In the genomic region with DNA sequence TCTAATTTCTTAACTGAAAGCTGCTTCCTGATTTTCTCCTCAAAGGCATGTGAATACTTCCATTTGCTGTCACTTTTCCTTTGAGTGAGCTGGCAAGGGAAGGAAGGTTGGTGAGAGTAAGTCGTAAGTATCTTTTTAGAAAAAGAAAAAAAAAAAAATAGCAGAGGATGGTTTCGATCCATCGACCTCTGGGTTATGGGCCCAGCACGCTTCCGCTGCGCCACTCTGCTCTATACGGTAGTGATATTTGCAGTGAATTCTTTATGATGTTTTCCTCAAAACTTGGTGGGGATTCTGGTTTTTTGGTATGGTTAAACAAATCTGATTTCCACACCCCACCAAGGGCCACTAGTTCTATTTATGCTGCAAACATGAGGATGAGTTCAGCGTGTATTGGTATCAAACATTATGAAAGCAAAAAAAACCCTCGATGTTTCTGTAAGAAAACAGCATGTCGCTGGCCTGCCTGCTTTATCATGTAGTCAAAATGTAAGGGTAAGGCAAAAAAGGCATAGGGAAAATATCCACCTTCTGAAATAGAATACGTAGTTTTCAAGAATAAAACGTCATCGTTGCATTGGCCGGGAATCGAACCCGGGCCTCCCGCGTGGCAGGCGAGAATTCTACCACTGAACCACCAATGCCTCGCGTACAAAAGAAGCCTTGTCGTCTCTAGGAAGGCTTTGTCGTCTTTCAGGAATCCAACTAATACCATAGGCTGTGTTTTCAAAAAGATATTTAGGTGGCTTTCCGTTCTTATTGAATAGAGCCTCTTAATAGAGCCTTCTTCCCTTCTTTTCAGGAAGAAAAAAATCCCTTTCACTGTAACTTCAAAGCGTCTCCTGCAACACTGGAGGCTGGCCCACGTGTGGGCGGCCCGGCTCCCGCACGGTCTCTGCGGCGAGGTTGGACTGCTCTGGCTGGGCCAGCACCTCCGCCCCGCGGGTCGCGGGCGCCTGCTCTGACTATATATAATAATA, we compare ENCODE assay signal across 8 cellular contexts.
DNase-seq lines count a peak whose midpoint lies in the region; ATAC-seq, FAIRE-seq and TF ChIP-seq lines count a peak whose summit lies in the region.

No MANE protein-coding gene starts in this region.

- peaks cover 18% of the 10 kb centered on the region for H3K27me3 Mint-ChIP-seq in nephron progenitor cell (ENCODE audit: low read depth, poor library complexity)
- peaks cover 28% of the 10 kb centered on the region for H3K27me3 Mint-ChIP-seq in stimulated activated naive CD8-positive, alpha-beta T cell treated with anti-CD3 and anti-CD28 coated beads, Interleukin-15, amount 100 ng/mL, for 72 hours

- peak overlapping the region; percentile 69 for H3K27ac Mint-ChIP-seq in nephron progenitor cell
- peak overlapping the region; percentile 93 to 100 for H3K27ac Mint-ChIP-seq in stimulated activated naive CD8-positive, alpha-beta T cell treated with anti-CD3 and anti-CD28 coated beads, Interleukin-15, amount 100 ng/mL, for 72 hours

- no peaks in the 10 kb centered on the region for H3K4me1 Mint-ChIP-seq in nephron progenitor cell
- H3K4me1 Mint-ChIP-seq in stimulated activated naive CD8-positive, alpha-beta T cell treated with anti-CD3 and anti-CD28 coated beads, Interleukin-15, amount 100 ng/mL, for 72 hours = peaks cover 10% of the 10 kb centered on the region

- peak; percentile 78 for DNase-seq in DMS153 (lab: John Stamatoyannopoulos, UW)
- peak; percentile 91 for DNase-seq in KG1 (lab: John Stamatoyannopoulos, UW)
- peak; percentile 81 for DNase-seq in RCC 7860 (ENCODE audit: low spot score)
- peak; percentile 80 for DNase-seq in activated T-helper 9 cell treated with anti-CD3 and anti-CD28 coated beads, Interleukin-2, amount 50 U/mL, for 16 hours (ENCODE audit: low read depth)
- peak; percentile 88 for DNase-seq in fibroblast of pulmonary artery (ENCODE audit: low read depth)
- DNase-seq in nephron progenitor cell = peak; percentile 87
- DNase-seq in stimulated activated naive CD8-positive, alpha-beta T cell treated with anti-CD3 and anti-CD28 coated beads, Interleukin-15, amount 100 ng/mL, for 72 hours = peak; percentile 86 to 89

- TF ChIP-seq CTCF in fibroblast of pulmonary artery (IDR thresholded peaks at IDR 0.05; ENCODE audit: low read length, missing control alignments) = no peak
- TF ChIP-seq CTCF in nephron progenitor cell (IDR thresholded peaks at IDR 0.05) = no peak

- peak; percentile 72 for ATAC-seq in GM21619 (IDR thresholded peaks at IDR 0.05; ENCODE audit: unreplicated experiment)
- peak; percentile 89 for ATAC-seq in stimulated activated naive CD8-positive, alpha-beta T cell treated with anti-CD3 and anti-CD28 coated beads, Interleukin-15, amount 100 ng/mL, for 72 hours

- no peaks in the 10 kb centered on the region for H3K36me3 Mint-ChIP-seq in nephron progenitor cell (ENCODE audit: low read depth)

- peak overlapping the region; percentile 89 for H3K4me3 Mint-ChIP-seq in nephron progenitor cell
- H3K4me3 Mint-ChIP-seq in stimulated activated naive CD8-positive, alpha-beta T cell treated with anti-CD3 and anti-CD28 coated beads, Interleukin-15, amount 100 ng/mL, for 72 hours = peak overlapping the region; percentile 81 to 84

- no peak for FAIRE-seq in RCC 7860 (lab: Jason Lieb, UNC)

- peak overlapping the region; percentile 67 for H3K4me3 ChIP-seq in fibroblast of pulmonary artery (replicated peaks; ENCODE audit: low read depth, low read length)

- peaks cover 3% of the 10 kb centered on the region for H3K9me3 Mint-ChIP-seq in nephron progenitor cell
- H3K9me3 Mint-ChIP-seq in stimulated activated naive CD8-positive, alpha-beta T cell treated with anti-CD3 and anti-CD28 coated beads, Interleukin-15, amount 100 ng/mL, for 72 hours = no peaks in the 10 kb centered on the region

Comparison
In these comparisons a context has a peak if more than half of its experiments do, and no peak if none do; other contexts are left out.
1. Peak in every context shown above with its lines: DNase-seq, ATAC-seq and H3K4me3 ChIP-seq.